In the genomic region with DNA sequence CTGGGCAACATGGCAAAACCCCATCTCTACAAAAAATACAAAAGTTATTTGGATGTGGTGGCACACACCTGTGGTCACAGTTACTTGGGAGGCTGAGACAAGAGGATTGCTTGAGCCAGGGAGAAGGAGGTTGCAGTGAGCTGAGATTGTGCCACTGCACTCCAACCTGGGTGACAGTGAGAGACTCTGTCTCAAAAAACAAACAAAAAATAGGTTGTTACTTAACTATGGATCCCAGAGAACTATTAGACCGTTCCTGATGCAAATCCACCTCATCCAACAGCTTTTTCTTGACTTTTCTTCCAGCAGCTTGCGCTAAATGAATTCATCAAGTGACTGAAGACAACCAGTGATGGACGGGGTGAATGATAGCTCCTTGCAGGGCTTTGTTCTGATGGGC, we compare ENCODE assay signal across 22 cellular contexts. TPM values are rescaled to one million over a fixed set of nuclear protein-coding genes. Genes with fewer than 3 reads are reported as not detected.
DNase-seq lines count a peak whose midpoint lies in the region; ATAC-seq, FAIRE-seq and TF ChIP-seq lines count a peak whose summit lies in the region.
"Had no signal": no experiment of that assay in that cellular context is flagged by ENCODE, and none has a peak within 500 bp of the region (broad histone marks: within the 10 kb centered on the region; RNA-seq: fewer than 3 reads in every experiment).

A gene (plus strand): TSS at position 301 of the 400 bp plus-strand sequence. CDS start 52 bp downstream, at position 353.

- intact Hi-C loops in HepG2 (cut with micrococcal nuclease; ENCODE audit: unreplicated experiment) (no loop called here), K562 (cut with micrococcal nuclease) (no loop called here), upper lobe of right lung (cut with DNase I) (no loop called here)

- H3K27ac ChIP-seq in liver (ENCODE audit: low read depth in 1 of 2, low read length in 2 of 2) (no peak within 1 kb of the TSS), HepG2 (ENCODE audit: extremely low read length, insufficient read depth, low read length) (no peak within 1 kb of the TSS), K562 (ENCODE audit: extremely low read depth, low read depth, low read length) (no peak within 1 kb of the TSS), trophoblast cell (ENCODE audit: low read depth, low read length) (no peak within 1 kb of the TSS), upper lobe of right lung (no peak within 1 kb of the TSS)
- H3K27ac ChIP-seq: 22Rv1, A549, C4-2B had no signal

- CTCF ChIA-PET in HepG2 (lab: Yijun Ruan, JAX; ENCODE audit: low intra/inter-chr PET ratio, low total read pairs) = no interaction called here
- CTCF ChIA-PET in K562 (lab: Yijun Ruan, JAX; ENCODE audit: low intra/inter-chr PET ratio) = no interaction called here

- H3K18ac ChIP-seq in trophoblast cell (ENCODE audit: low read length) = no peak within 1 kb of the TSS

- TF ChIP-seq RAD21 in liver (IDR thresholded peaks at IDR 0.05) (no peak), HepG2 (CRISPR knock-in tag; IDR thresholded peaks at IDR 0.05) (no peak), K562 (CRISPR knock-in tag; conservative IDR thresholded peaks at IDR 0.05 in 1 of 2, IDR thresholded peaks at IDR 0.05 in 1 of 2) (no peak)

- no peak within 1 kb of the TSS for H4K91ac ChIP-seq in trophoblast cell (ENCODE audit: low read depth, low read length)

- H3K79me2 ChIP-seq in HepG2 (ENCODE audit: insufficient read depth, low read length) (no peaks in the 10 kb centered on the region), K562 (ENCODE audit: control insufficient read depth, insufficient read depth, low read length) (no peaks in the 10 kb centered on the region), trophoblast cell (ENCODE audit: control insufficient read depth, insufficient read depth, low read length, poor library complexity) (no peaks in the 10 kb centered on the region)

- H3K4ac ChIP-seq in trophoblast cell (ENCODE audit: low read depth, low read length) = no peak within 1 kb of the TSS

- no peaks in the 10 kb centered on the region for H3K36me3 ChIP-seq in liver (ENCODE audit: control insufficient read depth in 4 of 4, insufficient read depth in 3 of 4, low read depth in 1 of 4, low read length in 3 of 4)
- H3K36me3 ChIP-seq in HepG2 (replicated peaks in 1 of 2; ENCODE audit: control insufficient read depth in 1 of 2, insufficient read depth in 2 of 2, low read length in 2 of 2) = no peaks in the 10 kb centered on the region
- no peaks in the 10 kb centered on the region for H3K36me3 ChIP-seq in K562 (ENCODE audit: control insufficient read depth, insufficient read depth, low read length)
- H3K36me3 ChIP-seq in trophoblast cell (ENCODE audit: control insufficient read depth in 1 of 2, insufficient read depth in 2 of 2, low read length in 2 of 2) = no peaks in the 10 kb centered on the region
- H3K36me3 ChIP-seq in upper lobe of right lung = no peaks in the 10 kb centered on the region

- H3K79me1 ChIP-seq in trophoblast cell (ENCODE audit: low read length) = no peaks in the 10 kb centered on the region

- DNase-seq in HepG2 (ENCODE audit: low spot score) (no peak), K562 (ENCODE audit: extremely low read depth in 1 of 4, low spot score in 3 of 4) (no peak), trophoblast cell (no peak), upper lobe of right lung (no peak)
- DNase-seq: AML-193; Caco-2; Calu3; CD4-positive, alpha-beta T cell; CD8-positive, alpha-beta T cell; DMS79 treated with DMSO at 0.1 percent for 48 hours; GF-D8 had no signal

- H3K4me3 ChIP-seq in liver (ENCODE audit: low read depth in 1 of 3, low read length in 3 of 3) (peak within 1 kb of the TSS in 2 of 3 donors; percentile 23 to 44), HepG2 (replicated peaks in 1 of 3; ENCODE audit: insufficient read depth in 1 of 3, low read depth in 2 of 3, low read length in 3 of 3) (no peak within 1 kb of the TSS), K562 (no peak within 1 kb of the TSS), trophoblast cell (ENCODE audit: low read depth, low read length) (peak within 1 kb of the TSS; percentile 27), upper lobe of right lung (no peak within 1 kb of the TSS)
- H3K4me3 ChIP-seq: A549 had no signal

- H3K4me2 ChIP-seq in HepG2 (ENCODE audit: low read depth, low read length) = no peak within 1 kb of the TSS
- H3K4me2 ChIP-seq in K562 (ENCODE audit: insufficient read depth, low read length) = peak within 1 kb of the TSS; percentile 20; the same call in 1 of the 2 replicates
- H3K4me2 ChIP-seq in trophoblast cell (ENCODE audit: low read length) = no peak within 1 kb of the TSS
- H3K4me2 ChIP-seq: A549 had no signal

- H3K23ac ChIP-seq in trophoblast cell (ENCODE audit: low read length) = no peak within 1 kb of the TSS

- ATAC-seq in HepG2 (no peak), K562 (no peak), GM21528 (IDR thresholded peaks at IDR 0.05; ENCODE audit: low FRiP score, unreplicated experiment) (no peak), upper lobe of right lung (no peak)
- ATAC-seq: A549; CD8-positive, alpha-beta T cell had no signal

- H2AFZ ChIP-seq in HepG2 (ENCODE audit: low read length) (no peak within 1 kb of the TSS), K562 (ENCODE audit: low read depth, low read length) (0 out of 2 replicates have a peak within 1 kb of the TSS, but pooled peaks have one; percentile 27), trophoblast cell (ENCODE audit: insufficient read depth, low read length, poor library complexity) (no peak within 1 kb of the TSS)

- no peak within 1 kb of the TSS for H2BK12ac ChIP-seq in trophoblast cell (ENCODE audit: low read length)

- no TSS peak for BruUV-seq in HepG2 (replicated peaks; lab: Mats Ljungman, UMichigan)
- no TSS peak for BruUV-seq in K562 (replicated peaks; lab: Mats Ljungman, UMichigan)

- no peak within 1 kb of the TSS for H2BK5ac ChIP-seq in trophoblast cell (ENCODE audit: low read depth, low read length, poor library complexity)

- peaks cover 1 to 10% (median 7%) of the 10 kb centered on the region in 4 donors for H3K9me3 ChIP-seq in liver (ENCODE audit: control insufficient read depth in 4 of 4, low read length in 3 of 4)
- H3K9me3 ChIP-seq in HepG2 (ENCODE audit: low read length) = no peaks in the 10 kb centered on the region
- H3K9me3 ChIP-seq in K562 (replicated peaks; ENCODE audit: control insufficient read depth, insufficient read depth, low read depth, low read length) = no peaks in the 10 kb centered on the region; the same call in 1 of the 2 replicates
- peaks cover 9% of the 10 kb centered on the region for H3K9me3 ChIP-seq in trophoblast cell (ENCODE audit: insufficient read depth, low read depth, low read length)
- H3K9me3 ChIP-seq in upper lobe of right lung = no peaks in the 10 kb centered on the region
- H3K9me3 ChIP-seq: Caco-2 had no signal

- H3K14ac ChIP-seq in trophoblast cell (ENCODE audit: low read length) = no peak within 1 kb of the TSS

- no peak for FAIRE-seq in HepG2 (lab: Jason Lieb, UNC)
- no peak for FAIRE-seq in K562 (lab: Jason Lieb, UNC)
- FAIRE-seq: A549, D721Med, G401.6, GM12891, GM19239 had no signal

- H4K20me1 ChIP-seq in HepG2 (ENCODE audit: insufficient read depth, low read length) = no peaks in the 10 kb centered on the region
- H4K20me1 ChIP-seq in K562 (replicated peaks; ENCODE audit: control insufficient read depth, insufficient read depth, low read length) = no peaks in the 10 kb centered on the region
- H4K20me1 ChIP-seq: BLaER1 treated with 17β-estradiol and CSF1 and Interleukin-3, amounts not matched to agents 10 nM and 100 nM had no signal

- TF ChIP-seq CTCF in liver (IDR thresholded peaks at IDR 0.05; ENCODE audit: low read depth, low read length, missing input control) = no peak
- no peak for TF ChIP-seq CTCF in HepG2 (CRISPR knock-in tag; IDR thresholded peaks at IDR 0.05)
- no peak for TF ChIP-seq CTCF in K562 (IDR thresholded peaks at IDR 0.05 in 2 of 3, conservative IDR thresholded peaks at IDR 0.05 in 1 of 3; ENCODE audit: insufficient read depth in 2 of 3, low read depth in 1 of 3, low read length in 3 of 3)
- TF ChIP-seq CTCF in upper lobe of right lung (IDR thresholded peaks at IDR 0.05) = no peak

- no peak within 1 kb of the TSS for H3K9ac ChIP-seq in liver (ENCODE audit: low read depth in 1 of 2, low read length in 2 of 2)
- H3K9ac ChIP-seq in HepG2 (ENCODE audit: insufficient read depth, low read depth, low read length) = no peak within 1 kb of the TSS
- H3K9ac ChIP-seq in K562 (ENCODE audit: insufficient read depth in 1 of 2, low read depth in 2 of 2, low read length in 2 of 2) = no peak within 1 kb of the TSS
- no peak within 1 kb of the TSS for H3K9ac ChIP-seq in trophoblast cell (ENCODE audit: low read length)
- H3K9ac ChIP-seq: BLaER1 treated with 17β-estradiol and CSF1 and Interleukin-3, amounts not matched to agents 10 nM and 100 nM had no signal

- no peak within 1 kb of the TSS for H2BK120ac ChIP-seq in trophoblast cell (ENCODE audit: insufficient read depth, low read length, poor library complexity)

- H4K12ac ChIP-seq in trophoblast cell (ENCODE audit: low read depth, low read length) = no peak within 1 kb of the TSS

- no peak for TF ChIP-seq POLR2A in HepG2 (IDR thresholded peaks at IDR 0.05; ENCODE audit: insufficient read depth in 1 of 2, low read depth in 2 of 2, low read length in 2 of 2)
- no peak for TF ChIP-seq POLR2A in K562 (conservative IDR thresholded peaks at IDR 0.05)

- in situ Hi-C loops in HepG2 (cut with HindIII; ENCODE audit: extremely low pct_ligation_motif_present, low pct_unique_long_range_greater_than_20kb) (no loop called here), K562 (cut with MboI) (no loop called here)

- H3K27me3 ChIP-seq in liver (ENCODE audit: control insufficient read depth in 4 of 4, insufficient read depth in 4 of 4, low read length in 3 of 4) (no peaks in the 10 kb centered on the region), HepG2 (ENCODE audit: control insufficient read depth in 1 of 2, insufficient read depth in 2 of 2, low read length in 2 of 2) (peaks cover 2 to 6% of the 10 kb centered on the region in 2 experiments; a peak in 2 of 5 replicates), K562 (ENCODE audit: control insufficient read depth in 2 of 2, insufficient read depth in 2 of 2, low read length in 2 of 2) (peaks cover 3 to 26% of the 10 kb centered on the region in 2 experiments), trophoblast cell (ENCODE audit: insufficient read depth, low read length) (no peaks in the 10 kb centered on the region), upper lobe of right lung (peaks cover 5% of the 10 kb centered on the region)
- H3K27me3 ChIP-seq: BLaER1 treated with 17β-estradiol and CSF1 and Interleukin-3, amounts not matched to agents 10 nM and 100 nM had no signal

- POLR2A ChIA-PET in HepG2 (lab: Yijun Ruan, JAX) (interaction anchor here (1.5 kb wide), 1 partner anchor 9 kb away, joined by 4 read pairs; no protein-coding TSS in a partner anchor), K562 (lab: Yijun Ruan, JAX) (interaction anchor here (1.5 kb wide), 1 partner anchor 17 kb away, joined by 3 read pairs; no protein-coding TSS in a partner anchor)

- H3K4me1 ChIP-seq in liver (ENCODE audit: control insufficient read depth in 4 of 4, insufficient read depth in 4 of 4, low read length in 3 of 4) = no peaks in the 10 kb centered on the region
- no peaks in the 10 kb centered on the region for H3K4me1 ChIP-seq in HepG2 (ENCODE audit: insufficient read depth, low read length)
- 0 out of 5 replicates have a peak, but pooled peaks cover 0 to 4% of the 10 kb centered on the region in 2 experiments for H3K4me1 ChIP-seq in K562 (replicated peaks in 1 of 2; ENCODE audit: control insufficient read depth in 2 of 2, insufficient read depth in 2 of 2, low read length in 2 of 2)
- no peaks in the 10 kb centered on the region for H3K4me1 ChIP-seq in trophoblast cell (ENCODE audit: control insufficient read depth in 1 of 2, insufficient read depth in 2 of 2, low read length in 2 of 2)
- no peaks in the 10 kb centered on the region for H3K4me1 ChIP-seq in upper lobe of right lung
- H3K4me1 ChIP-seq: A549, Caco-2 had no signal

- TF ChIP-seq EP300 in HepG2 (IDR thresholded peaks at IDR 0.05; ENCODE audit: low read depth in 2 of 2, low read length in 2 of 2) = no peak
- no peak for TF ChIP-seq EP300 in HepG2 (CRISPR knock-in tag; IDR thresholded peaks at IDR 0.05; ENCODE audit: borderline replicate concordance)
- no peak for TF ChIP-seq EP300 in K562 (IDR thresholded peaks at IDR 0.05; ENCODE audit: low read length)

- no peak within 1 kb of the TSS for H2AK5ac ChIP-seq in trophoblast cell (ENCODE audit: low read length)

- 68% methylated on average over 3 of the region's 3 CpGs for WGBS in liver
- WGBS in HepG2 (ENCODE audit: low lambda C conversion rate) = 38% methylated on average over 3 of the region's 3 CpGs
- 9% methylated on average over 3 of the region's 3 CpGs for WGBS in K562 (ENCODE audit: insufficient coverage, low coverage, missing lambda C conversion rate)
- no CpG with 5 or more reads among the region's 3 CpGs for WGBS in trophoblast cell (ENCODE audit: extremely low coverage, insufficient coverage, insufficient read length)

- no peak within 1 kb of the TSS for H4K8ac ChIP-seq in trophoblast cell (ENCODE audit: low read depth, low read length)

- no peaks in the 10 kb centered on the region for H3K9me1 ChIP-seq in K562 (ENCODE audit: control insufficient read depth, insufficient read depth, low read length)

RNA-seq across cellular contexts. Expression of the gene that starts here (rescaled TPM):
- total RNA-seq in liver = under 1 TPM; 0.08 to 0.19 TPM
- not detected for polyA plus RNA-seq in liver
- total RNA-seq in HepG2 (2016; rRNA removed; fragmentation: Illumina TruSeq; extraction: Trizol) = not detected in 2 replicates
- not detected in 2 replicates for total RNA-seq in HepG2 (2016; cell fraction: cytosol; rRNA removed; fragmentation: Illumina TruSeq; extraction: Trizol; ENCODE audit: low read depth)
- not detected in 2 replicates for total RNA-seq in HepG2 (2016; cell fraction: insoluble cytoplasmic fraction; rRNA removed; fragmentation: Illumina TruSeq; extraction: Trizol)
- total RNA-seq in HepG2 (2016; cell fraction: membrane; rRNA removed; fragmentation: Illumina TruSeq; extraction: Trizol) = not detected in 2 replicates
- not detected in 2 replicates for total RNA-seq in HepG2 (2016; cell fraction: nucleus; rRNA removed; fragmentation: Illumina TruSeq; extraction: Trizol)
- polyA plus RNA-seq in HepG2 (2011; rRNA removed) = not detected in 2 replicates
- polyA plus RNA-seq in HepG2 (2011; cell fraction: cytosol; rRNA removed) = not detected in 2 replicates
- polyA plus RNA-seq in HepG2 (2011; cell fraction: nucleus; rRNA removed) = not detected in 2 replicates
- polyA plus RNA-seq in HepG2 (2012) = not detected in 2 replicates
- not detected in 2 replicates for polyA plus RNA-seq in HepG2 (2016; cell fraction: cytosol; fragmentation: Illumina TruSeq; extraction: Trizol; ENCODE audit: low read depth)
- polyA plus RNA-seq in HepG2 (2016; cell fraction: insoluble cytoplasmic fraction; fragmentation: Illumina TruSeq; extraction: Trizol; ENCODE audit: low read depth) = not detected in 2 replicates
- not detected in 2 replicates for polyA plus RNA-seq in HepG2 (2016; cell fraction: membrane; fragmentation: Illumina TruSeq; extraction: Trizol; ENCODE audit: low read depth)
- not detected in 2 replicates for polyA plus RNA-seq in HepG2 (2016; cell fraction: nucleus; fragmentation: Illumina TruSeq; extraction: Trizol; ENCODE audit: insufficient read depth, low read depth)
- 0.09 TPM in 1 of 2 replicates, not detected in the other for polyA minus RNA-seq in HepG2 (2011; rRNA and poly(A)+ RNA removed; ENCODE audit: low replicate concordance)
- not detected in 2 replicates for polyA minus RNA-seq in HepG2 (2011; cell fraction: cytosol; rRNA and poly(A)+ RNA removed)
- not detected in 2 replicates for polyA minus RNA-seq in HepG2 (2011; cell fraction: nucleus; rRNA and poly(A)+ RNA removed)
- total RNA-seq in K562 (2011; cell fraction: chromatin; rRNA removed; ENCODE audit: low replicate concordance) = not detected in 2 replicates
- not detected in 2 replicates for total RNA-seq in K562 (2011; cell fraction: nucleolus; rRNA removed)
- total RNA-seq in K562 (2011; cell fraction: nucleoplasm; rRNA removed) = not detected in 2 replicates
- not detected in 2 replicates for total RNA-seq in K562 (2014; rRNA removed)
- not detected in 2 replicates for total RNA-seq in K562 (2014; rRNA removed; fragmentation: Illumina TruSeq; extraction: Trizol)
- not detected in 2 replicates for total RNA-seq in K562 (2015; rRNA removed; fragmentation: Illumina TruSeq; extraction: Trizol)
- total RNA-seq in K562 (2021) = not detected in 2 replicates
- not detected in 2 replicates for polyA plus RNA-seq in K562 (2011; rRNA removed)
- not detected in 2 replicates for polyA plus RNA-seq in K562 (2011; cell fraction: cytosol; rRNA removed)
- not detected in 2 replicates for polyA plus RNA-seq in K562 (2011; cell fraction: nucleus; rRNA removed)
- polyA plus RNA-seq in K562 (2012) = not detected in 2 replicates
- not detected in 2 replicates for polyA plus RNA-seq in K562 (2014; fragmentation: Illumina TruSeq; extraction: Trizol)
- not detected for polyA plus RNA-seq in K562 (2014; fragmentation: Nextera tagmentation; extraction: Ambion mirVana)
- not detected in 2 replicates for polyA plus RNA-seq in K562 (2014; rRNA removed)
- 0.30 TPM in 1 of 2 replicates, not detected in the other for polyA minus RNA-seq in K562 (2011; rRNA and poly(A)+ RNA removed)
- polyA minus RNA-seq in K562 (2011; cell fraction: cytosol; rRNA and poly(A)+ RNA removed) = not detected in 2 replicates
- polyA minus RNA-seq in K562 (2011; cell fraction: nucleus; rRNA and poly(A)+ RNA removed) = not detected in 2 replicates
- 0.04 and 0.07 TPM in 2 replicates for polyA plus RNA-seq in trophoblast cell (2013)
- not detected for total RNA-seq in upper lobe of right lung
- total RNA-seq: A172; Caco-2; Calu3; CD4-positive, alpha-beta T cell; CD8-positive, alpha-beta T cell had no signal
- polyA plus RNA-seq: A549 had no signal

Comparison
In these comparisons a context has a peak if more than half of its experiments do, and no peak if none do; other contexts are left out.
1. H3K4me3 ChIP-seq: peak in liver (2 of 3) and trophoblast cell (single experiment); none in HepG2 (0 of 3), K562 (single experiment) and upper lobe of right lung (single experiment).